In genomic region chr10:119654540-119654939, GRCh38 we compare ENCODE assay signal across 8 cellular contexts. TPM values are rescaled to one million over a fixed set of nuclear protein-coding genes. Genes with fewer than 3 reads are reported as not detected.
DNase-seq lines count a peak whose midpoint lies in the region; ATAC-seq and TF ChIP-seq lines count a peak whose summit lies in the region.

No MANE protein-coding gene starts in this region.

- H3K27ac ChIP-seq in ACC112 (ENCODE audit: low read depth, low read length): peak overlapping the region; percentile 95
- peak overlapping the region; percentile 91 to 98 for H3K27ac ChIP-seq in breast epithelium

- H3K4me3 ChIP-seq in ACC112 (ENCODE audit: low read depth, low read length) (peak overlapping the region; percentile 94), breast epithelium (peak overlapping the region in 2 of 3 donors; percentile 8 to 87), mucosa of stomach (ENCODE audit: low read length) (no peak overlapping the region)

- H3K27me3 ChIP-seq in ACC112 (ENCODE audit: insufficient read depth, low read length): no peaks in the 10 kb centered on the region
- H3K27me3 ChIP-seq in breast epithelium: no peaks in the 10 kb centered on the region
- H3K27me3 ChIP-seq in mucosa of stomach (ENCODE audit: control insufficient read depth, insufficient read depth, low read length): no peaks in the 10 kb centered on the region

- intact Hi-C loops in breast epithelium (cut with DNase I; ENCODE audit: low total_unique reads): no loop called here

- no peak for ATAC-seq in HG02852 (IDR thresholded peaks at IDR 0.05; ENCODE audit: unreplicated experiment)
- no peak for ATAC-seq in GM19351 (IDR thresholded peaks at IDR 0.05; ENCODE audit: unreplicated experiment)
- ATAC-seq in HG02885 (IDR thresholded peaks at IDR 0.05; ENCODE audit: poor library complexity, unreplicated experiment): no peak

- peaks cover 2% of the 10 kb centered on the region; the same call in 1 of the 2 replicates for H3K36me3 ChIP-seq in ACC112 (ENCODE audit: insufficient read depth, low read length)
- H3K36me3 ChIP-seq in breast epithelium: no peaks in the 10 kb centered on the region
- peaks cover 6% of the 10 kb centered on the region for H3K36me3 ChIP-seq in mucosa of stomach (ENCODE audit: control insufficient read depth, insufficient read depth, low read length)

- H3K4me1 ChIP-seq in ACC112 (ENCODE audit: control insufficient read depth, insufficient read depth, low read length, unreplicated experiment) (peaks cover 54% of the 10 kb centered on the region), breast epithelium (peaks cover 9 to 33% of the 10 kb centered on the region in 2 donors), mucosa of stomach (ENCODE audit: control insufficient read depth, insufficient read depth, low read length) (peaks cover 37% of the 10 kb centered on the region)

- peak overlapping the region; percentile 7 for H3K9ac ChIP-seq in mucosa of stomach (ENCODE audit: low read length)

- peaks cover 78% of the 10 kb centered on the region for H3K79me2 ChIP-seq in ACC112 (ENCODE audit: control insufficient read depth, insufficient read depth, low read length, unreplicated experiment)

- TF ChIP-seq POLR2A in breast epithelium (IDR thresholded peaks at IDR 0.05): no peak

- no peak for TF ChIP-seq CTCF in breast epithelium (IDR thresholded peaks at IDR 0.05)

- in situ Hi-C loops in KBM-7 (cut with MboI; ENCODE audit: low pct_unique_long_range_greater_than_20kb, low sequenced_read_pairs): no loop called here

- DNase-seq in HT1080 (ENCODE audit: low read depth) (peak; percentile 75), breast epithelium (ENCODE audit: low spot score in 2 of 2) (peak; percentile 61 to 71), KBM-7 (no peak)

- no peak overlapping the region for H2AFZ ChIP-seq in ACC112 (ENCODE audit: low read length, unreplicated experiment)

- H3K9me3 ChIP-seq in breast epithelium: no peaks in the 10 kb centered on the region
- no peaks in the 10 kb centered on the region for H3K9me3 ChIP-seq in mucosa of stomach (ENCODE audit: control insufficient read depth, low read length)

RNA-seq across cellular contexts. Expression of gene BAG3, which starts 3.4 kb away (rescaled TPM):
- 30.5 and 46.2 TPM in 2 replicates for total RNA-seq in HT1080 (2014; rRNA removed; shearing (Covaris generic))
- polyA plus RNA-seq in HT1080 (2015; cell fraction: cytosol; rRNA removed): 76.3 and 89.3 TPM in 2 replicates
- polyA plus RNA-seq in HT1080 (2015; cell fraction: nucleus; rRNA removed): 126 and 141 TPM in 2 replicates
- total RNA-seq in breast epithelium: 10 to 100 TPM; 17.1 to 29.9 (median 23.9) TPM

RNA-seq across cellular contexts. Expression of gene TIAL1, which starts 57.8 kb away (rescaled TPM):
- total RNA-seq in HT1080 (2014; rRNA removed; shearing (Covaris generic)): 39.2 and 65.4 TPM in 2 replicates
- 113 and 128 TPM in 2 replicates for polyA plus RNA-seq in HT1080 (2015; cell fraction: cytosol; rRNA removed)
- polyA plus RNA-seq in HT1080 (2015; cell fraction: nucleus; rRNA removed): 332 TPM in 2 replicates
- total RNA-seq in breast epithelium: 100 to 1,000 TPM in 1 of 3 donors, 10 to 100 TPM in 2; 73.3 to 110 (median 76.4) TPM
